In the genomic region with DNA sequence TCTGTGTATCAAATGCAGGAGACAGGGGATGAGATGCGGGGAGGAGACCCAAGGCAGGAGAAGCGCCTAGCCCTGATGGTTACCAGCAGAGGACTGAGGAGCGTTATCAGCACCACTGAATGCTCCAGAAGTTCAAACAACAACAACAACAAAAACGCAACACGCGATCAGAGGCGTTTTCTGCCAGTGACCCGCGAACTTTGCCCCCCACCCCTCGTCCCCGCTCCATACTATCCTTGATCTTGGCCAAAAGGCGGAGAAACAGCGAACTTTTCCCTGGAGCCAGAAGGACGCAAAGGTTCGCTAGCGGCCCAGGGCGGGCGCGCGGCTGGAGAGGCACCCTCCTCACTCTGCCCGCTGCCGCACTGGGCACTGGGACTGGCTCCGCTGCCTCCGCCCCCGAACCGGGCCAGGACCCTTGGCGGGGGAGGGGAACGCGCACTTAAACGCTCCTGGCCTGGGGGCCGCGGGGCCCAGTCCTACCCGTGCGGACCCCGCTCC, we compare ENCODE assay signal across 8 cellular contexts. TPM values are rescaled to one million over a fixed set of nuclear protein-coding genes. Genes with fewer than 3 reads are reported as not detected.
A peak's percentile ranks its signal among the peaks of the same experiment; 100 is the strongest.
DNase-seq lines count a peak whose midpoint lies in the region; ATAC-seq and TF ChIP-seq lines count a peak whose summit lies in the region.

No MANE protein-coding gene starts in this region.

- H3K4me3 ChIP-seq in lower leg skin (ENCODE audit: low read depth, poor library complexity, severe bottlenecking): peak overlapping the region; percentile 54
- peak overlapping the region; percentile 43 to 69 (median 60) for H3K4me3 ChIP-seq in transverse colon

- TF ChIP-seq POLR2A in lower leg skin (IDR thresholded peaks at IDR 0.05) (no peak), transverse colon (IDR thresholded peaks at IDR 0.05) (no peak)

- H3K36me3 ChIP-seq in transverse colon: no peaks in the 10 kb centered on the region

- 20 to 25% methylated on average over 20 to 25 of the region's 35 CpGs for WGBS in lower leg skin, 2 donors
- WGBS in transverse colon (ENCODE audit: low coverage in 1 of 2), 2 donors: 27 to 47% methylated on average over 6 to 34 of the region's 35 CpGs

- H3K36me3 Mint-ChIP-seq in activated CD4-positive, alpha-beta T cell treated with anti-CD3 and anti-CD28 coated beads, Interleukin-2, amount 10 ng/mL, durations not matched to agents 24 days and 14 days (ENCODE audit: low read depth): no peaks in the 10 kb centered on the region

- H3K4me1 ChIP-seq in transverse colon: peaks cover 0 to 22% (median 4%) of the 10 kb centered on the region in 4 donors

- H3K27me3 Mint-ChIP-seq in activated CD4-positive, alpha-beta T cell treated with anti-CD3 and anti-CD28 coated beads, Interleukin-2, amount 10 ng/mL, durations not matched to agents 24 days and 14 days: peaks cover 4% of the 10 kb centered on the region

- in situ Hi-C loops in transverse colon (cut with MboI; ENCODE audit: low pct_ligation_motif_present in 1 of 4, low pct_unique_long_range_greater_than_20kb in 1 of 4, low sequenced_read_pairs in 3 of 4): loop anchor here in 1 of 4 donors (25.0 kb wide), 1 partner anchor 266 kb away; a partner anchor contains a TSS

- H3K27ac ChIP-seq in cingulate gyrus (ENCODE audit: low read depth, low read length): peak overlapping the region; percentile 19
- H3K27ac ChIP-seq in transverse colon: peak overlapping the region; percentile 74 to 88 (median 82)

- H3K9me3 Mint-ChIP-seq in activated CD4-positive, alpha-beta T cell treated with anti-CD3 and anti-CD28 coated beads, Interleukin-2, amount 10 ng/mL, durations not matched to agents 24 days and 14 days: no peaks in the 10 kb centered on the region

- intact Hi-C loops in activated CD4-positive, alpha-beta T cell treated with anti-CD3 and anti-CD28 coated beads, Interleukin-2, amount 10 ng/mL, durations not matched to agents 24 days and 14 days (cut with micrococcal nuclease): loop anchor here (2.0 to 10.0 kb wide), 3 partner anchors 194 to 866 kb away; a partner anchor contains a TSS
- intact Hi-C loops in lower leg skin (cut with DNase I; ENCODE audit: low total_unique reads) (no loop called here), transverse colon (cut with DNase I; ENCODE audit: low total_unique reads) (no loop called here)

- peak overlapping the region; percentile 86 for H3K4me3 Mint-ChIP-seq in activated CD4-positive, alpha-beta T cell treated with anti-CD3 and anti-CD28 coated beads, Interleukin-2, amount 10 ng/mL, durations not matched to agents 24 days and 14 days

- peaks cover 20% of the 10 kb centered on the region for H3K4me1 Mint-ChIP-seq in activated CD4-positive, alpha-beta T cell treated with anti-CD3 and anti-CD28 coated beads, Interleukin-2, amount 10 ng/mL, durations not matched to agents 24 days and 14 days

- no peak for TF ChIP-seq EP300 in transverse colon (IDR thresholded peaks at IDR 0.05; ENCODE audit: low read depth)

- no peak for DNase-seq in activated CD4-positive, alpha-beta T cell treated with anti-CD3 and anti-CD28 coated beads, Interleukin-2, amount 10 ng/mL, durations not matched to agents 24 days and 14 days
- DNase-seq in activated CD4-positive, alpha-beta T cell treated with anti-CD3 and anti-CD28 coated beads, Interleukin-2, amount 50 U/mL, for 48 hours: no peak
- DNase-seq in lower leg skin (ENCODE audit: low spot score in 2 of 2) (peak in 1 of 2 donors; percentile 85), transverse colon (peak; percentile 35)
- no peak for DNase-seq in stimulated activated CD4-positive, alpha-beta T cell treated with anti-CD3 and anti-CD28 coated beads, Interleukin-15, amount 100 ng/mL, for 24 hours

- H3K9me3 ChIP-seq in transverse colon: no peaks in the 10 kb centered on the region

- no peak for ATAC-seq in HG02885 (IDR thresholded peaks at IDR 0.05; ENCODE audit: poor library complexity, unreplicated experiment)
- no peak for ATAC-seq in GM19455 (IDR thresholded peaks at IDR 0.05; ENCODE audit: unreplicated experiment)

- peak overlapping the region; percentile 37 for H3K27ac Mint-ChIP-seq in activated CD4-positive, alpha-beta T cell treated with anti-CD3 and anti-CD28 coated beads, Interleukin-2, amount 10 ng/mL, durations not matched to agents 24 days and 14 days

- TF ChIP-seq CTCF in lower leg skin (IDR thresholded peaks at IDR 0.05) (no peak), transverse colon (IDR thresholded peaks at IDR 0.05) (no peak)

- H3K27me3 ChIP-seq in transverse colon: no peaks in the 10 kb centered on the region

RNA-seq across cellular contexts. Expression of a gene that starts 0.7 kb away (rescaled TPM):
- 56.6 and 59.0 TPM in 2 replicates for total RNA-seq in activated CD4-positive, alpha-beta T cell treated with anti-CD3 and anti-CD28 coated beads, Interleukin-2, amount 10 ng/mL, durations not matched to agents 24 days and 14 days
- 100 to 1,000 TPM in 1 of 4 donors, 10 to 100 TPM in 3; 68.1 to 129 (median 79.0) TPM for total RNA-seq in lower leg skin
- total RNA-seq in transverse colon: 100 to 1,000 TPM; 129 to 622 (median 214) TPM

RNA-seq across cellular contexts. Expression of a gene that starts 6.2 kb away (rescaled TPM):
- total RNA-seq in activated CD4-positive, alpha-beta T cell treated with anti-CD3 and anti-CD28 coated beads, Interleukin-2, amount 10 ng/mL, durations not matched to agents 24 days and 14 days: 60.3 and 61.7 TPM in 2 replicates
- total RNA-seq in lower leg skin (100 to 1,000 TPM in 2 of 4 donors, 10 to 100 TPM in 2; 79.4 to 124 (median 106) TPM), transverse colon (100 to 1,000 TPM; 114 to 311 (median 223) TPM)
